Comparison of ENCODE assay signal across 1 cellular context in genomic region chr5:149019562-149020140, GRCh38.
TF ChIP-seq lines count a peak whose summit lies in the region.

No MANE protein-coding gene starts in this region.

TF ChIP-seq in HepG2, 621 proteins besides CTCF, POLR2A, EP300 and RAD21 (continued from another document):
- TF ChIP-seq, protein P1, sequence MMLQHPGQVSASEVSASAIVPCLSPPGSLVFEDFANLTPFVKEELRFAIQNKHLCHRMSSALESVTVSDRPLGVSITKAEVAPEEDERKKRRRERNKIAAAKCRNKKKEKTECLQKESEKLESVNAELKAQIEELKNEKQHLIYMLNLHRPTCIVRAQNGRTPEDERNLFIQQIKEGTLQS (CRISPR knock-in tag; IDR thresholded peaks at IDR 0.05): no peak
- no peak for TF ChIP-seq PBX2 (CRISPR knock-in tag; IDR thresholded peaks at IDR 0.05)
- TF ChIP-seq ZNF761 (CRISPR knock-in tag; conservative IDR thresholded peaks at IDR 0.05): no peak
- no peak for TF ChIP-seq ZNF652 (CRISPR knock-in tag; IDR thresholded peaks at IDR 0.05; ENCODE audit: borderline replicate concordance, low read depth)
